Comparison of ENCODE assay signal across 20 cellular contexts in the genomic region with DNA sequence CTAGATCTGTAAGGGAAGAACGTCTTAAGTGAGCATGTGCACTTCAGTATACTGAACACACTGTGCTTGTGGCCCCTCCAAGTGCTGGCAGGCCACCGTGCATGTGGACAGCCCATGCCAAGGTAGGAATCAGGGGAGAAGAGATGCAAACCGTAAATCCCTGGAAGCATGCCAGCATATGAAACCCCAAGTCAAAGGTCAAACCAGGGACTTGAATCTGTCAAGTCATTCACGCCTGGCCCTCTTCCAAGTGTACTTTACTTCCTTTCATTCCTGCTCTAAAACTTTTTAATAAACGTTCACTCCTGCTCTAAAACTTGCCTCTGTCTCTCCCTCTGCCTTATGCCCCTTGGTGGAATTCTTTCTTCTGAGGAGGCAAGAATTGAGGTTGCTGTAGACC. TPM values are rescaled to one million over a fixed set of nuclear protein-coding genes. Genes with fewer than 3 reads are reported as not detected.
DNase-seq lines count a peak whose midpoint lies in the region; ATAC-seq, FAIRE-seq and TF ChIP-seq lines count a peak whose summit lies in the region.
"Had no signal": no experiment of that assay in that cellular context is flagged by ENCODE, and none has a peak within 500 bp of the region (broad histone marks: within the 10 kb centered on the region; RNA-seq: fewer than 3 reads in every experiment).

No MANE protein-coding gene starts in this region.

- TF ChIP-seq POLR2A in Peyer's patch (IDR thresholded peaks at IDR 0.05) (no peak), erythroblast (IDR thresholded peaks at IDR 0.05; ENCODE audit: low read length) (no peak)

- H3K4me1 ChIP-seq in Peyer's patch (peaks cover 0 to 10% (median 0%) of the 10 kb centered on the region in 4 donors), small intestine (ENCODE audit: control insufficient read depth in 2 of 2, insufficient read depth in 1 of 2, low read depth in 1 of 2, low read length in 1 of 2) (peaks cover 0 to 2% of the 10 kb centered on the region in 2 donors)
- H3K4me1 ChIP-seq in CD8-positive, alpha-beta T cell (ENCODE audit: insufficient read depth, low read length) = peaks cover 13% of the 10 kb centered on the region

- FAIRE-seq in small intestine (lab: Jason Lieb, UNC) = no peak
- FAIRE-seq: GM12878 had no signal

- H3K4me1 Mint-ChIP-seq in activated naive CD4-positive, alpha-beta T cell treated with anti-CD3 and anti-CD28 coated beads, Interleukin-2, amount 10 ng/mL, durations not matched to agents 7 days and 5 days = peaks cover 24% of the 10 kb centered on the region
- H3K4me1 Mint-ChIP-seq in CD8-positive, alpha-beta T cell (ENCODE audit: low read depth) = peaks cover 17% of the 10 kb centered on the region

- H3K36me3 Mint-ChIP-seq in activated naive CD4-positive, alpha-beta T cell treated with anti-CD3 and anti-CD28 coated beads, Interleukin-2, amount 50 U/mL, for 72 hours = peaks cover 26% of the 10 kb centered on the region in 2 donors
- peaks cover 25% of the 10 kb centered on the region for H3K36me3 Mint-ChIP-seq in activated naive CD4-positive, alpha-beta T cell treated with anti-CD3 and anti-CD28 coated beads, Interleukin-2, amount 10 ng/mL, durations not matched to agents 7 days and 5 days
- peaks cover 22% of the 10 kb centered on the region for H3K36me3 Mint-ChIP-seq in CD8-positive, alpha-beta T cell

- TF ChIP-seq CTCF in Peyer's patch (IDR thresholded peaks at IDR 0.05) = no peak
- TF ChIP-seq CTCF in GM10248 (IDR thresholded peaks at IDR 0.05; ENCODE audit: control extremely low read depth, extremely low read depth, low read depth, missing control alignments) = no peak
- no peak for TF ChIP-seq CTCF in CD8-positive, alpha-beta T cell (IDR thresholded peaks at IDR 0.05)

- ATAC-seq in activated naive CD4-positive, alpha-beta T cell treated with anti-CD3 and anti-CD28 coated beads, Interleukin-2, amount 50 U/mL, for 72 hours = no peak
- ATAC-seq in CD8-positive, alpha-beta T cell = no peak
- no peak for ATAC-seq in GM18498 (IDR thresholded peaks at IDR 0.05; ENCODE audit: unreplicated experiment)
- ATAC-seq: activated T-cell treated with anti-CD3 and anti-CD28 coated beads, Interleukin-2, amount 50 U/mL, for 72 hours; GM12878; Panc1 had no signal

- intact Hi-C loops in CD8-positive, alpha-beta T cell (cut with DNase I, micrococcal nuclease) = no loop called here

- DNase-seq in activated naive CD4-positive, alpha-beta T cell treated with anti-CD3 and anti-CD28 coated beads, Interleukin-2, amount 50 U/mL, for 72 hours (ENCODE audit: low spot score in 2 of 2) = no peak
- DNase-seq in activated naive CD4-positive, alpha-beta T cell treated with anti-CD3 and anti-CD28 coated beads, Interleukin-2, amount 10 ng/mL, durations not matched to agents 7 days and 5 days = no peak
- peak in 1 of 3 donors; percentile 85 for DNase-seq in Peyer's patch
- peak; percentile 80 for DNase-seq in erythroblast (lab: John Stamatoyannopoulos, UW)
- DNase-seq in small intestine = peak; percentile 93
- no peak for DNase-seq in GM10248 (ENCODE audit: extremely low spot score)
- DNase-seq in CD8-positive, alpha-beta T cell = no peak
- DNase-seq: activated CD4-positive, alpha-beta memory T cell treated with anti-CD3 and anti-CD28 coated beads for 36 hours; activated T-cell treated with anti-CD3 and anti-CD28 coated beads, Interleukin-2, amount 50 U/mL, for 72 hours; amniotic stem cell; cerebellar nuclear complex; KBM-7; NCI-H1105 treated with DMSO at 0.1 percent for 48 hours; NCI-H2171; NCI-H748 treated with DMSO at 0.1 percent for 48 hours; stimulated activated CD4-positive, alpha-beta T cell treated with anti-CD3 and anti-CD28 coated beads, Interleukin-2, amount 100 ng/mL, for 48 hours had no signal

- no peak overlapping the region for H3K4me3 Mint-ChIP-seq in activated naive CD4-positive, alpha-beta T cell treated with anti-CD3 and anti-CD28 coated beads, Interleukin-2, amount 10 ng/mL, durations not matched to agents 7 days and 5 days
- H3K4me3 Mint-ChIP-seq in CD8-positive, alpha-beta T cell = no peak overlapping the region
- H3K4me3 Mint-ChIP-seq: activated CD4-positive, alpha-beta memory T cell treated with anti-CD3 and anti-CD28 coated beads for 36 hours; activated T-cell treated with anti-CD3 and anti-CD28 coated beads, Interleukin-2, amount 50 U/mL, for 72 hours had no signal

- H3K9me3 Mint-ChIP-seq in activated naive CD4-positive, alpha-beta T cell treated with anti-CD3 and anti-CD28 coated beads, Interleukin-2, amount 50 U/mL, for 72 hours = no peaks in the 10 kb centered on the region
- peaks cover 3% of the 10 kb centered on the region for H3K9me3 Mint-ChIP-seq in activated naive CD4-positive, alpha-beta T cell treated with anti-CD3 and anti-CD28 coated beads, Interleukin-2, amount 10 ng/mL, durations not matched to agents 7 days and 5 days
- H3K9me3 Mint-ChIP-seq in CD8-positive, alpha-beta T cell = no peaks in the 10 kb centered on the region
- H3K9me3 Mint-ChIP-seq: activated CD4-positive, alpha-beta memory T cell treated with anti-CD3 and anti-CD28 coated beads for 36 hours; activated T-cell treated with anti-CD3 and anti-CD28 coated beads, Interleukin-2, amount 50 U/mL, for 72 hours had no signal

- H3K9me3 ChIP-seq in Peyer's patch = no peaks in the 10 kb centered on the region
- no peaks in the 10 kb centered on the region for H3K9me3 ChIP-seq in small intestine (ENCODE audit: control insufficient read depth, low read depth)
- no peaks in the 10 kb centered on the region for H3K9me3 ChIP-seq in CD8-positive, alpha-beta T cell (ENCODE audit: low read length)

- CTCF ChIA-PET in activated naive CD4-positive, alpha-beta T cell treated with anti-CD3 and anti-CD28 coated beads, Interleukin-2, amount 10 ng/mL, durations not matched to agents 7 days and 5 days (lab: Charles Lee) = no interaction called here
- CTCF ChIA-PET in GM10248 (lab: Yijun Ruan, JAX) = interaction anchor here (3.8 kb wide), 1 partner anchor 125 kb away, joined by 24 read pairs; no protein-coding TSS in a partner anchor
- CTCF ChIA-PET in CD8-positive, alpha-beta T cell (lab: Charles Lee) = interaction anchor here (4.0 kb wide), 1 partner anchor 27 kb away, joined by 15 read pairs; the partner anchor contains the start of gene TUFM

- no peaks in the 10 kb centered on the region for H3K27me3 ChIP-seq in Peyer's patch
- H3K27me3 ChIP-seq in small intestine (ENCODE audit: control insufficient read depth in 2 of 2, insufficient read depth in 2 of 2, low read length in 2 of 2) = no peaks in the 10 kb centered on the region
- H3K27me3 ChIP-seq in CD8-positive, alpha-beta T cell (ENCODE audit: insufficient read depth, low read length) = no peaks in the 10 kb centered on the region

- POLR2A ChIA-PET in GM10248 (lab: Yijun Ruan, JAX) = no interaction called here
- POLR2A ChIA-PET in CD8-positive, alpha-beta T cell (lab: Charles Lee) = no interaction called here

- H3K27ac Mint-ChIP-seq in activated naive CD4-positive, alpha-beta T cell treated with anti-CD3 and anti-CD28 coated beads, Interleukin-2, amount 50 U/mL, for 72 hours = peak overlapping the region; percentile 73 to 93
- H3K27ac Mint-ChIP-seq in activated naive CD4-positive, alpha-beta T cell treated with anti-CD3 and anti-CD28 coated beads, Interleukin-2, amount 10 ng/mL, durations not matched to agents 7 days and 5 days = no peak overlapping the region
- H3K27ac Mint-ChIP-seq in CD8-positive, alpha-beta T cell = no peak overlapping the region
- H3K27ac Mint-ChIP-seq: activated CD4-positive, alpha-beta memory T cell treated with anti-CD3 and anti-CD28 coated beads for 36 hours; activated T-cell treated with anti-CD3 and anti-CD28 coated beads, Interleukin-2, amount 50 U/mL, for 72 hours had no signal

- peaks cover 4% of the 10 kb centered on the region for H3K27me3 Mint-ChIP-seq in activated naive CD4-positive, alpha-beta T cell treated with anti-CD3 and anti-CD28 coated beads, Interleukin-2, amount 10 ng/mL, durations not matched to agents 7 days and 5 days
- no peaks in the 10 kb centered on the region for H3K27me3 Mint-ChIP-seq in CD8-positive, alpha-beta T cell (ENCODE audit: low read depth)
- H3K27me3 Mint-ChIP-seq: activated CD4-positive, alpha-beta memory T cell treated with anti-CD3 and anti-CD28 coated beads for 36 hours had no signal

- H3K4me3 ChIP-seq in Peyer's patch (peak overlapping the region in 1 of 4 donors; percentile 18), small intestine (ENCODE audit: low read depth in 1 of 2, low read length in 2 of 2) (no peak overlapping the region)
- H3K4me3 ChIP-seq in CD8-positive, alpha-beta T cell (ENCODE audit: low read depth, low read length) = no peak overlapping the region
- H3K4me3 ChIP-seq: GM12878 had no signal

- peak overlapping the region in 3 of 4 donors; percentile 62 to 91 (median 82) for H3K27ac ChIP-seq in Peyer's patch
- peak overlapping the region; percentile 90 to 95 for H3K27ac ChIP-seq in small intestine (ENCODE audit: low read depth in 1 of 2, low read length in 1 of 2)
- H3K27ac ChIP-seq in CD8-positive, alpha-beta T cell (ENCODE audit: low read depth, low read length) = no peak overlapping the region
- H3K27ac ChIP-seq: VCaP had no signal

- H3K36me3 ChIP-seq in Peyer's patch (no peaks in the 10 kb centered on the region), small intestine (ENCODE audit: control insufficient read depth in 2 of 2, insufficient read depth in 2 of 2, low read length in 2 of 2) (no peaks in the 10 kb centered on the region)
- H3K36me3 ChIP-seq in CD8-positive, alpha-beta T cell (ENCODE audit: insufficient read depth, low read length) = no peaks in the 10 kb centered on the region

- 28 to 63% (median 41%) methylated on average over 5 of the region's 5 CpGs for WGBS in small intestine, 3 donors

RNA-seq across cellular contexts. Expression of gene ATXN2L, which starts 2.8 kb away (rescaled TPM):
- 100 to 1,000 TPM; 317 to 377 TPM for total RNA-seq in activated naive CD4-positive, alpha-beta T cell treated with anti-CD3 and anti-CD28 coated beads, Interleukin-2, amount 50 U/mL, for 72 hours
- total RNA-seq in Peyer's patch = 100 to 1,000 TPM in 3 of 4 donors, 10 to 100 TPM in 1; 93.9 to 208 (median 160) TPM
- 10 to 100 TPM; 51.9 to 72.5 (median 57.7) TPM for polyA plus RNA-seq in small intestine
- 100 to 1,000 TPM; 309 to 322 TPM for total RNA-seq in CD8-positive, alpha-beta T cell

RNA-seq across cellular contexts. Expression of gene TUFM, which starts 26.1 kb away (rescaled TPM):
- 100 to 1,000 TPM; 235 to 315 TPM for total RNA-seq in activated naive CD4-positive, alpha-beta T cell treated with anti-CD3 and anti-CD28 coated beads, Interleukin-2, amount 50 U/mL, for 72 hours
- 100 to 1,000 TPM; 125 to 157 (median 131) TPM for total RNA-seq in Peyer's patch
- polyA plus RNA-seq in small intestine = 100 to 1,000 TPM; 196 to 293 (median 229) TPM
- total RNA-seq in CD8-positive, alpha-beta T cell = 100 to 1,000 TPM; 111 to 119 TPM

RNA-seq across cellular contexts. Expression of gene SH2B1, which starts 43.6 kb away (rescaled TPM):
- 10 to 100 TPM; 41.1 to 55.5 TPM for total RNA-seq in activated naive CD4-positive, alpha-beta T cell treated with anti-CD3 and anti-CD28 coated beads, Interleukin-2, amount 50 U/mL, for 72 hours
- total RNA-seq in Peyer's patch = 10 to 100 TPM; 34.7 to 94.9 (median 78.8) TPM
- 10 to 100 TPM; 26.2 to 50.1 (median 34.9) TPM for polyA plus RNA-seq in small intestine
- 10 to 100 TPM; 50.7 to 53.5 TPM for total RNA-seq in CD8-positive, alpha-beta T cell

RNA-seq across cellular contexts. Expression of gene ATP2A1, which starts 58.3 kb away (rescaled TPM):
- total RNA-seq in activated naive CD4-positive, alpha-beta T cell treated with anti-CD3 and anti-CD28 coated beads, Interleukin-2, amount 50 U/mL, for 72 hours = 1 to 10 TPM; 4.7 to 7.4 TPM
- total RNA-seq in Peyer's patch = 100 to 1,000 TPM in 1 of 4 donors, 1 to 10 TPM in 1, under 1 TPM in 1, not detected in 1; 0.35 to 142 (median 2.0) TPM
- polyA plus RNA-seq in small intestine = 1 to 10 TPM in 2 of 3 donors, under 1 TPM in 1; 0.90 to 3.8 (median 2.2) TPM
- total RNA-seq in CD8-positive, alpha-beta T cell = under 1 TPM; 0.24 to 0.97 TPM

Comparison
In these comparisons a context has a peak if more than half of its experiments do, and no peak if none do; other contexts are left out.
1. H3K27ac Mint-ChIP-seq: peak in activated naive CD4-positive, alpha-beta T cell treated with anti-CD3 and anti-CD28 coated beads, Interleukin-2, amount 50 U/mL, for 72 hours (2 of 2); none in activated naive CD4-positive, alpha-beta T cell treated with anti-CD3 and anti-CD28 coated beads, Interleukin-2, amount 10 ng/mL, durations not matched to agents 7 days and 5 days (single experiment) and CD8-positive, alpha-beta T cell (single experiment).
2. DNase-seq: peak in erythroblast (2 of 2) and small intestine (single experiment); none in activated naive CD4-positive, alpha-beta T cell treated with anti-CD3 and anti-CD28 coated beads, Interleukin-2, amount 50 U/mL, for 72 hours (0 of 2), activated naive CD4-positive, alpha-beta T cell treated with anti-CD3 and anti-CD28 coated beads, Interleukin-2, amount 10 ng/mL, durations not matched to agents 7 days and 5 days (single experiment), GM10248 (single experiment) and CD8-positive, alpha-beta T cell (0 of 7).